ENCODE assay signal across 17 cellular contexts in genomic region chr9:122191519-122191918, GRCh38. TPM values are rescaled to one million over a fixed set of nuclear protein-coding genes. Genes with fewer than 3 reads are reported as not detected.
"Had no signal": no experiment of that assay in that cellular context is flagged by ENCODE, and none has a peak within 500 bp of the region (broad histone marks: within the 10 kb centered on the region; RNA-seq: fewer than 3 reads in every experiment).

No MANE protein-coding gene starts in this region.

- H3K4me3 ChIP-seq: hepatocyte, prostate gland, thyroid gland, uterus had no signal

- H3K27me3 ChIP-seq: hepatocyte, thyroid gland, uterus had no signal

- H3K4me1 Mint-ChIP-seq: activated naive CD8-positive, alpha-beta T cell treated with anti-CD3 and anti-CD28 coated beads, Interleukin-2, amount 50 U/mL, for 24 hours; natural killer cell; stimulated activated effector memory CD8-positive, alpha-beta T cell treated with anti-CD3 and anti-CD28 coated beads, Interleukin-12 subunit alpha, Interleukin-12 subunit beta, amount 100 ng/mL, for 72 hours had no signal

- H3K36me3 Mint-ChIP-seq: natural killer cell; stimulated activated effector memory CD8-positive, alpha-beta T cell treated with anti-CD3 and anti-CD28 coated beads, Interleukin-12 subunit alpha, Interleukin-12 subunit beta, amount 100 ng/mL, for 72 hours had no signal

- H2AFZ ChIP-seq: hepatocyte had no signal

- H3K4me3 Mint-ChIP-seq: activated naive CD8-positive, alpha-beta T cell treated with anti-CD3 and anti-CD28 coated beads, Interleukin-2, amount 50 U/mL, for 24 hours; activated T-helper 1 cell treated with anti-CD3 and anti-CD28 coated beads, Interleukin-12 subunit alpha, Interleukin-12 subunit beta, Interleukin-2, Interleukin-4 antibody, amounts not matched to agents 30 ng/mL and 10 ng/mL and 1 ng/mL, durations not matched to agents 14 hours and 24 hours and 36 hours; dendritic cell treated with granulocyte-macrophage colony-stimulating factor and Interleukin-4, amounts not matched to agents 40 ng/mL and 50 ng/mL, for 4 days; natural killer cell; stimulated activated effector memory CD8-positive, alpha-beta T cell treated with anti-CD3 and anti-CD28 coated beads, Interleukin-12 subunit alpha, Interleukin-12 subunit beta, amount 100 ng/mL, for 72 hours; T-helper 2 cell treated with Interferon-gamma antibody and Interleukin-4, amounts not matched to agents 5 μg/mL and 100 μg/mL, for 36 hours had no signal

- DNase-seq: activated naive CD8-positive, alpha-beta T cell treated with anti-CD3 and anti-CD28 coated beads, Interleukin-2, amount 50 U/mL, for 24 hours; islet precursor cell; left ventricle myocardium superior; mesenchymal stem cell; natural killer cell; occipital lobe; stimulated activated CD4-positive, alpha-beta T cell treated with anti-CD3 and anti-CD28 coated beads, Interleukin-12 subunit alpha, Interleukin-12 subunit beta, amount 100 ng/mL, for 4 hours; thyroid gland; uterus had no signal

- H3K27me3 Mint-ChIP-seq: activated naive CD8-positive, alpha-beta T cell treated with anti-CD3 and anti-CD28 coated beads, Interleukin-2, amount 50 U/mL, for 24 hours; dendritic cell treated with granulocyte-macrophage colony-stimulating factor and Interleukin-4, amounts not matched to agents 40 ng/mL and 50 ng/mL, for 4 days had no signal

- H3K9me3 Mint-ChIP-seq: activated naive CD8-positive, alpha-beta T cell treated with anti-CD3 and anti-CD28 coated beads, Interleukin-2, amount 50 U/mL, for 24 hours; activated T-helper 1 cell treated with anti-CD3 and anti-CD28 coated beads, Interleukin-12 subunit alpha, Interleukin-12 subunit beta, Interleukin-2, Interleukin-4 antibody, amounts not matched to agents 30 ng/mL and 10 ng/mL and 1 ng/mL, durations not matched to agents 14 hours and 24 hours and 36 hours; dendritic cell treated with granulocyte-macrophage colony-stimulating factor and Interleukin-4, amounts not matched to agents 40 ng/mL and 50 ng/mL, for 4 days; natural killer cell; stimulated activated effector memory CD8-positive, alpha-beta T cell treated with anti-CD3 and anti-CD28 coated beads, Interleukin-12 subunit alpha, Interleukin-12 subunit beta, amount 100 ng/mL, for 72 hours; T-helper 2 cell treated with Interferon-gamma antibody and Interleukin-4, amounts not matched to agents 5 μg/mL and 100 μg/mL, for 36 hours had no signal

- ATAC-seq: activated naive CD8-positive, alpha-beta T cell treated with anti-CD3 and anti-CD28 coated beads, Interleukin-2, amount 50 U/mL, for 24 hours; left ventricle myocardium superior had no signal

- H3K36me3 ChIP-seq: prostate gland, thyroid gland, uterus had no signal

- H3K27ac ChIP-seq: hepatocyte, prostate gland, thyroid gland, uterus had no signal

- H3K27ac Mint-ChIP-seq: activated naive CD8-positive, alpha-beta T cell treated with anti-CD3 and anti-CD28 coated beads, Interleukin-2, amount 50 U/mL, for 24 hours; activated T-helper 1 cell treated with anti-CD3 and anti-CD28 coated beads, Interleukin-12 subunit alpha, Interleukin-12 subunit beta, Interleukin-2, Interleukin-4 antibody, amounts not matched to agents 30 ng/mL and 10 ng/mL and 1 ng/mL, durations not matched to agents 14 hours and 24 hours and 36 hours; dendritic cell treated with granulocyte-macrophage colony-stimulating factor and Interleukin-4, amounts not matched to agents 40 ng/mL and 50 ng/mL, for 4 days; natural killer cell; stimulated activated effector memory CD8-positive, alpha-beta T cell treated with anti-CD3 and anti-CD28 coated beads, Interleukin-12 subunit alpha, Interleukin-12 subunit beta, amount 100 ng/mL, for 72 hours; T-helper 2 cell treated with Interferon-gamma antibody and Interleukin-4, amounts not matched to agents 5 μg/mL and 100 μg/mL, for 36 hours had no signal

- H3K4me1 ChIP-seq: prostate gland, thyroid gland, uterus had no signal

- H3K79me2 ChIP-seq: hepatocyte had no signal

- H3K4me2 ChIP-seq: hepatocyte had no signal

- H3K9me3 ChIP-seq: prostate gland, thyroid gland, uterus had no signal

RNA-seq across cellular contexts. Expression of gene MORN5, which starts 31.8 kb away (rescaled TPM):
- total RNA-seq: activated CD8-positive, alpha-beta memory T cell treated with anti-CD3 and anti-CD28 coated beads for 36 hours; activated T-helper 1 cell treated with anti-CD3 and anti-CD28 coated beads, Interleukin-12 subunit alpha, Interleukin-12 subunit beta, Interleukin-2, Interleukin-4 antibody, amounts not matched to agents 30 ng/mL and 10 ng/mL and 1 ng/mL, durations not matched to agents 14 hours and 24 hours and 36 hours; aorta; hepatocyte; left ventricle myocardium superior; natural killer cell; thyroid gland had no signal
- polyA plus RNA-seq: aorta had no signal

RNA-seq across cellular contexts. Expression of gene LHX6, which starts 37.2 kb away (rescaled TPM):
- total RNA-seq: activated CD8-positive, alpha-beta memory T cell treated with anti-CD3 and anti-CD28 coated beads for 36 hours; natural killer cell had no signal
- polyA plus RNA-seq: aorta had no signal
